ENCODE assay signal across 9 cellular contexts in genomic region chr16:11667824-11668589, GRCh38. TPM values are rescaled to one million over a fixed set of nuclear protein-coding genes. Genes with fewer than 3 reads are reported as not detected.
DNase-seq lines count a peak whose midpoint lies in the region; ATAC-seq, FAIRE-seq and TF ChIP-seq lines count a peak whose summit lies in the region.
"Had no signal": no experiment of that assay in that cellular context is flagged by ENCODE, and none has a peak within 500 bp of the region (broad histone marks: within the 10 kb centered on the region; RNA-seq: fewer than 3 reads in every experiment).

Gene SNN (plus strand): TSS chr16:11668455. CDS start chr16:11676060, 7,605 bp downstream.

- no peaks in the 10 kb centered on the region for H3K79me2 ChIP-seq in OCI-LY1 (ENCODE audit: insufficient read depth, low read length)

- H3K27me3 ChIP-seq in BE2C (no peaks in the 10 kb centered on the region), OCI-LY1 (ENCODE audit: insufficient read depth, low read length) (no peaks in the 10 kb centered on the region), mononuclear cell (ENCODE audit: insufficient read depth, low read length) (no peaks in the 10 kb centered on the region)

- H3F3A ChIP-seq in OCI-LY1 (ENCODE audit: insufficient read depth, low read length), result no peaks in the 10 kb centered on the region

- no peaks in the 10 kb centered on the region; the same call in 1 of the 2 replicates for H3K4me1 ChIP-seq in BE2C
- peaks cover 76% of the 10 kb centered on the region for H3K4me1 ChIP-seq in OCI-LY1 (ENCODE audit: insufficient read depth, low read length, severe bottlenecking)
- H3K4me1 ChIP-seq in mononuclear cell (ENCODE audit: insufficient read depth, low read length), result peaks cover 75% of the 10 kb centered on the region

- no peaks in the 10 kb centered on the region for H4K20me1 ChIP-seq in OCI-LY1 (ENCODE audit: insufficient read depth, low read length)

- peak within 1 kb of the TSS; percentile 79 for H3K4me2 ChIP-seq in OCI-LY1 (ENCODE audit: low read length)

- peak within 1 kb of the TSS; percentile 57 for H3K9ac ChIP-seq in OCI-LY1 (ENCODE audit: low read length)

- ATAC-seq in HG03565 (IDR thresholded peaks at IDR 0.05; ENCODE audit: unreplicated experiment), result peak; percentile 36

- H3K36me3 ChIP-seq in BE2C, result no peaks in the 10 kb centered on the region
- no peaks in the 10 kb centered on the region for H3K36me3 ChIP-seq in OCI-LY1 (ENCODE audit: insufficient read depth, low read length)

- peak; percentile 48 for FAIRE-seq in GM19239 (lab: Jason Lieb, UNC)
- FAIRE-seq: TTC549 had no signal

- H3K9me3 ChIP-seq in BE2C (no peaks in the 10 kb centered on the region), OCI-LY1 (ENCODE audit: low read length) (no peaks in the 10 kb centered on the region), mononuclear cell (ENCODE audit: low read depth, low read length) (no peaks in the 10 kb centered on the region)

- H3K9me2 ChIP-seq in OCI-LY1 (ENCODE audit: low read depth, low read length), result no peaks in the 10 kb centered on the region

- TF ChIP-seq CTCF in BE2C (IDR thresholded peaks at IDR 0.05; ENCODE audit: low read depth, low read length), result no peak
- no peak for TF ChIP-seq CTCF in OCI-LY1 (IDR thresholded peaks at IDR 0.05; ENCODE audit: low read length)

- DNase-seq in BE2C (peak; percentile 95), GM19239 (ENCODE audit: insufficient read length, low spot score) (peak; percentile 98), activated T-cell treated with anti-CD3 and anti-CD28 coated beads for 1 hour (ENCODE audit: low read depth) (peak; percentile 80), epidermal melanocyte (ENCODE audit: insufficient read length, low spot score) (peak; percentile 93)
- DNase-seq in stimulated activated CD8-positive, alpha-beta memory T cell treated with anti-CD3 and anti-CD28 coated beads, Interleukin-2, amount 100 ng/mL, for 1 hour (ENCODE audit: low read depth in 2 of 2), result peak; percentile 64 to 73

- H3K4me3 ChIP-seq in BE2C (ENCODE audit: low read depth, low read length) (peak within 1 kb of the TSS; percentile 58), OCI-LY1 (ENCODE audit: low read depth, low read length, poor library complexity, severe bottlenecking) (peak within 1 kb of the TSS; percentile 67), mononuclear cell (ENCODE audit: low read length) (peak within 1 kb of the TSS; percentile 68)

- H2AFZ ChIP-seq in OCI-LY1 (ENCODE audit: low read length), result 0 out of 2 replicates have a peak within 1 kb of the TSS, but pooled peaks have one; percentile 7

- peak within 1 kb of the TSS; percentile 55 for H3K27ac ChIP-seq in OCI-LY1 (ENCODE audit: low read depth, low read length, poor library complexity, severe bottlenecking)

RNA-seq across cellular contexts. Expression of gene SNN, which starts in this region (rescaled TPM):
- polyA plus RNA-seq in BE2C (2012; ENCODE audit: insufficient read depth, insufficient read length, low read depth), result 10.0 TPM
- total RNA-seq in mononuclear cell, result 115 TPM

Comparison
In these comparisons a context has a peak if more than half of its experiments do, and no peak if none do; other contexts are left out.
1. Peak in every context shown above with its lines: DNase-seq, ATAC-seq, H3K4me3 ChIP-seq and H3K27ac ChIP-seq.